In the genomic region with DNA sequence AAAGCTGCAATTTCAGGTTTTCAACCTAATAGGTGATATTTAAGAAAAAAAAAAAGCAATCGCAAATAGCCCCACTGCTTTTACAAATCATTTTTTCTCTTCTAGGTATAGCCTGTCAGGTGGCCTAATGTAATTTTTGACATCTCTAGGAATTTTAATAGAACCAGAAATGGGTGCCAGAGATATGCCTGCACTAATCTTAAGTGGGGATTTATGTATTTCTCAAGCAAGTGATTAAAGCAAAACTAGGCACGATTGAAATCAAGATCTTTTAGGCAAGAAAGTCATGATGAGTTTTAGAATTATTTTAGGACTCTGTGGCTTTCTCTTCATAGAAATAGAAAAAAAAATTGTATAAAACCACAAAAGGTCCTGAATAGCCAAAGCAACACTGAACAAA, we compare ENCODE assay signal across 1 cellular context.
TF ChIP-seq lines count a peak whose summit lies in the region.

No MANE protein-coding gene starts in this region.

TF ChIP-seq in GM12878, 131 proteins besides CTCF, POLR2A, EP300 and RAD21:
- TF ChIP-seq, protein P1, sequence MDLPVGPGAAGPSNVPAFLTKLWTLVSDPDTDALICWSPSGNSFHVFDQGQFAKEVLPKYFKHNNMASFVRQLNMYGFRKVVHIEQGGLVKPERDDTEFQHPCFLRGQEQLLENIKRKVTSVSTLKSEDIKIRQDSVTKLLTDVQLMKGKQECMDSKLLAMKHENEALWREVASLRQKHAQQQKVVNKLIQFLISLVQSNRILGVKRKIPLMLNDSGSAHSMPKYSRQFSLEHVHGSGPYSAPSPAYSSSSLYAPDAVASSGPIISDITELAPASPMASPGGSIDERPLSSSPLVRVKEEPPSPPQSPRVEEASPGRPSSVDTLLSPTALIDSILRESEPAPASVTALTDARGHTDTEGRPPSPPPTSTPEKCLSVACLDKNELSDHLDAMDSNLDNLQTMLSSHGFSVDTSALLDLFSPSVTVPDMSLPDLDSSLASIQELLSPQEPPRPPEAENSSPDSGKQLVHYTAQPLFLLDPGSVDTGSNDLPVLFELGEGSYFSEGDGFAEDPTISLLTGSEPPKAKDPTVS (IDR thresholded peaks at IDR 0.05; ENCODE audit: low read depth, low read length) = no peak
- no peak for TF ChIP-seq SPI1 (IDR thresholded peaks at IDR 0.05; ENCODE audit: borderline replicate concordance, insufficient read depth, low read depth, low read length)
- TF ChIP-seq TCF7 (IDR thresholded peaks at IDR 0.05; ENCODE audit: borderline replicate concordance) = no peak
- TF ChIP-seq CHD2 (IDR thresholded peaks at IDR 0.05; ENCODE audit: borderline replicate concordance, low read depth, low read length) = no peak
- TF ChIP-seq MXI1 (IDR thresholded peaks at IDR 0.05; ENCODE audit: low read depth, low read length) = 0 out of 2 replicates have a peak, but pooled peaks have one; percentile 23
- peak; percentile 56 for TF ChIP-seq RUNX3 (IDR thresholded peaks at IDR 0.05; ENCODE audit: low read length)
- no peak for TF ChIP-seq KDM1A (IDR thresholded peaks at IDR 0.05; ENCODE audit: borderline replicate concordance)
- TF ChIP-seq, protein P2, sequence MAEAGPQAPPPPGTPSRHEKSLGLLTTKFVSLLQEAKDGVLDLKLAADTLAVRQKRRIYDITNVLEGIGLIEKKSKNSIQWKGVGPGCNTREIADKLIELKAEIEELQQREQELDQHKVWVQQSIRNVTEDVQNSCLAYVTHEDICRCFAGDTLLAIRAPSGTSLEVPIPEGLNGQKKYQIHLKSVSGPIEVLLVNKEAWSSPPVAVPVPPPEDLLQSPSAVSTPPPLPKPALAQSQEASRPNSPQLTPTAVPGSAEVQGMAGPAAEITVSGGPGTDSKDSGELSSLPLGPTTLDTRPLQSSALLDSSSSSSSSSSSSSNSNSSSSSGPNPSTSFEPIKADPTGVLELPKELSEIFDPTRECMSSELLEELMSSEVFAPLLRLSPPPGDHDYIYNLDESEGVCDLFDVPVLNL (IDR thresholded peaks at IDR 0.05; ENCODE audit: low read depth, low read length) = no peak
- TF ChIP-seq, protein P3, sequence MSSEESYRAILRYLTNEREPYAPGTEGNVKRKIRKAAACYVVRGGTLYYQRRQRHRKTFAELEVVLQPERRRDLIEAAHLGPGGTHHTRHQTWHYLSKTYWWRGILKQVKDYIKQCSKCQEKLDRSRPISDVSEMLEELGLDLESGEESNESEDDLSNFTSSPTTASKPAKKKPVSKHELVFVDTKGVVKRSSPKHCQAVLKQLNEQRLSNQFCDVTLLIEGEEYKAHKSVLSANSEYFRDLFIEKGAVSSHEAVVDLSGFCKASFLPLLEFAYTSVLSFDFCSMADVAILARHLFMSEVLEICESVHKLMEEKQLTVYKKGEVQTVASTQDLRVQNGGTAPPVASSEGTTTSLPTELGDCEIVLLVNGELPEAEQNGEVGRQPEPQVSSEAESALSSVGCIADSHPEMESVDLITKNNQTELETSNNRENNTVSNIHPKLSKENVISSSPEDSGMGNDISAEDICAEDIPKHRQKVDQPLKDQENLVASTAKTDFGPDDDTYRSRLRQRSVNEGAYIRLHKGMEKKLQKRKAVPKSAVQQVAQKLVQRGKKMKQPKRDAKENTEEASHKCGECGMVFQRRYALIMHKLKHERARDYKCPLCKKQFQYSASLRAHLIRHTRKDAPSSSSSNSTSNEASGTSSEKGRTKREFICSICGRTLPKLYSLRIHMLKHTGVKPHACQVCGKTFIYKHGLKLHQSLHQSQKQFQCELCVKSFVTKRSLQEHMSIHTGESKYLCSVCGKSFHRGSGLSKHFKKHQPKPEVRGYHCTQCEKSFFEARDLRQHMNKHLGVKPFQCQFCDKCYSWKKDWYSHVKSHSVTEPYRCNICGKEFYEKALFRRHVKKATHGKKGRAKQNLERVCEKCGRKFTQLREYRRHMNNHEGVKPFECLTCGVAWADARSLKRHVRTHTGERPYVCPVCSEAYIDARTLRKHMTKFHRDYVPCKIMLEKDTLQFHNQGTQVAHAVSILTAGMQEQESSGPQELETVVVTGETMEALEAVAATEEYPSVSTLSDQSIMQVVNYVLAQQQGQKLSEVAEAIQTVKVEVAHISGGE (CRISPR knock-in tag; IDR thresholded peaks at IDR 0.05) = no peak
- no peak for TF ChIP-seq GABPA (IDR thresholded peaks at IDR 0.05; ENCODE audit: low read depth)
- TF ChIP-seq, protein P4, sequence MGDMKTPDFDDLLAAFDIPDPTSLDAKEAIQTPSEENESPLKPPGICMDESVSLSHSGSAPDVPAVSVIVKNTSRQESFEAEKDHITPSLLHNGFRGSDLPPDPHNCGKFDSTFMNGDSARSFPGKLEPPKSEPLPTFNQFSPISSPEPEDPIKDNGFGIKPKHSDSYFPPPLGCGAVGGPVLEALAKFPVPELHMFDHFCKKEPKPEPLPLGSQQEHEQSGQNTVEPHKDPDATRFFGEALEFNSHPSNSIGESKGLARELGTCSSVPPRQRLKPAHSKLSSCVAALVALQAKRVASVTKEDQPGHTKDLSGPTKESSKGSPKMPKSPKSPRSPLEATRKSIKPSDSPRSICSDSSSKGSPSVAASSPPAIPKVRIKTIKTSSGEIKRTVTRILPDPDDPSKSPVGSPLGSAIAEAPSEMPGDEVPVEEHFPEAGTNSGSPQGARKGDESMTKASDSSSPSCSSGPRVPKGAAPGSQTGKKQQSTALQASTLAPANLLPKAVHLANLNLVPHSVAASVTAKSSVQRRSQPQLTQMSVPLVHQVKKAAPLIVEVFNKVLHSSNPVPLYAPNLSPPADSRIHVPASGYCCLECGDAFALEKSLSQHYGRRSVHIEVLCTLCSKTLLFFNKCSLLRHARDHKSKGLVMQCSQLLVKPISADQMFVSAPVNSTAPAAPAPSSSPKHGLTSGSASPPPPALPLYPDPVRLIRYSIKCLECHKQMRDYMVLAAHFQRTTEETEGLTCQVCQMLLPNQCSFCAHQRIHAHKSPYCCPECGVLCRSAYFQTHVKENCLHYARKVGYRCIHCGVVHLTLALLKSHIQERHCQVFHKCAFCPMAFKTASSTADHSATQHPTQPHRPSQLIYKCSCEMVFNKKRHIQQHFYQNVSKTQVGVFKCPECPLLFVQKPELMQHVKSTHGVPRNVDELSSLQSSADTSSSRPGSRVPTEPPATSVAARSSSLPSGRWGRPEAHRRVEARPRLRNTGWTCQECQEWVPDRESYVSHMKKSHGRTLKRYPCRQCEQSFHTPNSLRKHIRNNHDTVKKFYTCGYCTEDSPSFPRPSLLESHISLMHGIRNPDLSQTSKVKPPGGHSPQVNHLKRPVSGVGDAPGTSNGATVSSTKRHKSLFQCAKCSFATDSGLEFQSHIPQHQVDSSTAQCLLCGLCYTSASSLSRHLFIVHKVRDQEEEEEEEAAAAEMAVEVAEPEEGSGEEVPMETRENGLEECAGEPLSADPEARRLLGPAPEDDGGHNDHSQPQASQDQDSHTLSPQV (IDR thresholded peaks at IDR 0.05) = no peak
- no peak for TF ChIP-seq ETV6 (conservative IDR thresholded peaks at IDR 0.05 in 1 of 2, IDR thresholded peaks at IDR 0.05 in 1 of 2; ENCODE audit: borderline replicate concordance in 1 of 2, low read depth in 1 of 2)
- TF ChIP-seq NR2C2 (IDR thresholded peaks at IDR 0.05; ENCODE audit: borderline replicate concordance, control insufficient read depth, insufficient read length, low read depth) = no peak
- TF ChIP-seq EGR1 (IDR thresholded peaks at IDR 0.05; ENCODE audit: borderline replicate concordance in 1 of 2, low read depth in 2 of 2, low read length in 2 of 2) = no peak
